ENCODE assay signal across 1 cellular context in the genomic region with DNA sequence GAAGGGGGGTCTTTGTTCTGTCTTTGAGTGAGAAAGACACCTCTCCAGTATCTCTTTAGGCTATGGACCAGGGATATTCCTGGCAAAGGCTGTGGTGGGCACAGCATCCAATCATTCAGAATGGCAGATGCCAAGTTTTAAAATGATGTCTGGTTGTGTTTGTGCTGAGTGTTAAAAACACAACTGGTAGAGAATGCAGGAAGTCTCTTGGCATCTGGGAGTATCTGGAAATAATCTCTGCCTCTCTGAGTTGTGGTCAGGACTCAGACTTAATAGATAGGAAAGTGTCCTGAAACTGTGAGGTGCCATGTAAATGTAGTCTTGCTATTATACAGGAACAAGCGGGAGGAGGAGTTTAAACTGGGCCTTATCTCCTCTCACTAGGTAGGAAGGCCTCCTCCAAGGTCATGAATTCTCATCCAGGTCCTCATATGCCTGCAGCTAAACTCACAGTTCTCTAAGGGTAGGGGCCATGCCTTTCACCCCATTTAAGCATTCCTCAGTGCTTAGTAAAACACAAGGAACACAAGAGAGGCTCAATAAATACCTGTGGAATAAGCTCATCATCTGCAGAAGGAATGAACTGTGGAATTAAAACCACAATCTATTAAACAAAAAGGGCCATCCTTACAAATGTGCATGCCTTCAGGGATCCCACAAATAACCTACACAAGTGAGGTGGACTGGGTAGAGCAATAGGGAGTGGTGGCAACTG.
A peak's percentile ranks its signal among the peaks of the same experiment; 100 is the strongest.
TF ChIP-seq lines count a peak whose summit lies in the region.

No MANE protein-coding gene starts in this region.

TF ChIP-seq in IMR-90, 13 proteins besides CTCF, POLR2A, EP300 and RAD21 (continued from another document):
- TF ChIP-seq FOS (IDR thresholded peaks at IDR 0.05; ENCODE audit: low read depth, low read length) = peak; percentile 65; the same call in 1 of the 2 replicates
